Comparison of ENCODE assay signal across 16 cellular contexts in the genomic region with DNA sequence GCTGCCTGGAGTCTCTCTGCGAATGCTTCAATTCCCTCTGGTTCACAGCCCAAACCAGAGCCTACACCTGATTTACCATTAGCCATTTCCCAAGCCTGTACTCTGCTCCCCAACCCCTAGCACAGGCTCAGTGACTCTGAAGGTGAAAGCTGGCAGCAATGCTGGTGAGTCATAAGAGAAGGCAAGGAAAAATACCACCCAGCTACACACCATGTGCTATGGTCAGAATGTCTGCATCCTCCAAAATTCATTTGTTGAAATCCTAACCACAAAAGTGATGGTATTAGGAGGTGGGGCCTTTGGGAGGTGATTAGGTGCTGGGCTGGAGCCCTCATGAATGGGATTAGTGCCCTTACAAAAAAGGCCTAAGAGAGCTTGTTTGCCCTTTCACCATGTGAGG.
DNase-seq lines count a peak whose midpoint lies in the region; ATAC-seq and TF ChIP-seq lines count a peak whose summit lies in the region.
"Had no signal": no experiment of that assay in that cellular context is flagged by ENCODE, and none has a peak within 500 bp of the region (broad histone marks: within the 10 kb centered on the region; RNA-seq: fewer than 3 reads in every experiment).

No MANE protein-coding gene starts in this region.

- ATAC-seq in stimulated activated naive CD8-positive, alpha-beta T cell treated with anti-CD3 and anti-CD28 coated beads, Interleukin-15, Interleukin-2, amounts not matched to agents 100 U/mL and 50 U/mL, for 24 hours: no peak
- ATAC-seq: activated naive CD8-positive, alpha-beta T cell treated with anti-CD3 and anti-CD28 coated beads, Interleukin-2, amount 50 U/mL, for 24 hours had no signal

- H3K4me3 ChIP-seq in foreskin fibroblast (ENCODE audit: low read depth in 1 of 2, low read length in 2 of 2): no peak overlapping the region
- H3K4me3 ChIP-seq: BLaER1 treated with 17β-estradiol and CSF1 and Interleukin-3, amounts not matched to agents 10 nM and 100 nM; Peyer's patch; right lobe of liver; thoracic aorta had no signal

- DNase-seq in LHCN-M2 (ENCODE audit: low read depth): peak; percentile 50
- DNase-seq in astrocyte of the hippocampus (ENCODE audit: low read depth, low spot score): peak; percentile 40
- peak; percentile 53 to 71 for DNase-seq in foreskin fibroblast
- DNase-seq in stimulated activated naive CD8-positive, alpha-beta T cell treated with anti-CD3 and anti-CD28 coated beads, Interleukin-15, Interleukin-2, amounts not matched to agents 100 U/mL and 50 U/mL, for 24 hours: no peak
- no peak for DNase-seq in activated T-cell treated with anti-CD3 and anti-CD28 coated beads, Interleukin-2, amount 50 U/mL, for 1 hour
- no peak for DNase-seq in activated CD4-positive, CD25-positive, alpha-beta regulatory T cell (lab: John Stamatoyannopoulos, UW)
- no peak for DNase-seq in DMS53 (lab: John Stamatoyannopoulos, UW)
- DNase-seq: activated CD4-positive, alpha-beta memory T cell treated with anti-CD3 and anti-CD28 coated beads, Interleukin-2, amount 10 ng/mL, durations not matched to agents 7 days and 5 days; activated naive CD8-positive, alpha-beta T cell treated with anti-CD3 and anti-CD28 coated beads, Interleukin-2, amount 50 U/mL, for 24 hours; left cardiac atrium; midbrain; NCI-H774; Peyer's patch; right lobe of liver had no signal

- no peak for TF ChIP-seq CTCF in foreskin fibroblast (IDR thresholded peaks at IDR 0.05; ENCODE audit: low read depth, low read length)

Comparison
In these comparisons a context has a peak if more than half of its experiments do, and no peak if none do; other contexts are left out.
1. DNase-seq: peak in LHCN-M2 (single experiment), astrocyte of the hippocampus (single experiment) and foreskin fibroblast (2 of 2); none in stimulated activated naive CD8-positive, alpha-beta T cell treated with anti-CD3 and anti-CD28 coated beads, Interleukin-15, Interleukin-2, amounts not matched to agents 100 U/mL and 50 U/mL, for 24 hours (single experiment), activated T-cell treated with anti-CD3 and anti-CD28 coated beads, Interleukin-2, amount 50 U/mL, for 1 hour (single experiment), activated CD4-positive, CD25-positive, alpha-beta regulatory T cell (0 of 4) and DMS53 (single experiment).